In the genomic region with DNA sequence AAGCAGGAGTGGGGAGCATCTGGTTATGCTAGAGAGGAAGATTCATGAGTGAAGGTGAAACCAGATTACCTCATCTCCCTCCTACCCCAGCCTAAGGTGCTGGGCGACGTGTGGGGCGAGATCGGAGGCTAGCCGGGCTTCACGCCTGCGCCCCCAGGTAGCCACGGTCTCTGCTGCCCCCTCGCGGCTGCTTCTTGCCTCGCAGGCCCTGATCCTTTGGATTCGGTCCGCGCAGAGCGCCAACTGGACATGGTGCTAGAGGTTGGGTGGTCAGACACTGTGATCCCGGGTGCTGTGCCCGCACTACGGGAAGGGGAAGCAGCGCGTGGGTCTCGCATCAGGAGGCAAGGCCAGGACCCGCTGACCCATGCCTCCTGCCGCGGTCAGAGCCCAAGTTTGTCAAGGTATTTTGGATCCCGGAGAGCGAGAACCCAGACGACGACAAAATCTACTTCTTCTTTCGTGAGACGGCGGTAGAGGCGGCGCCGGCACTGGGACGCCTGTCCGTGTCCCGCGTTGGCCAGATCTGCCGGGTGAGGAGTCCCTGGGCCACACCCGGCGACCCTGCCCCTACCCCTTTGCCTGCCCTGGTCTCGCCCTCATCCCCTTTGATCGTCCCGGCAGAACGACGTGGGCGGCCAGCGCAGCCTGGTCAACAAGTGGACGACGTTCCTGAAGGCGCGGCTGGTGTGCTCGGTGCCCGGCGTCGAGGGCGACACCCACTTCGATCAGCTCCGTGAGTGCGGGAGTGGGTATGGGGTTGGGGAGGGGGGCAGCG, we compare ENCODE assay signal across 8 cellular contexts. TPM values are rescaled to one million over a fixed set of nuclear protein-coding genes. Genes with fewer than 3 reads are reported as not detected.
DNase-seq lines count a peak whose midpoint lies in the region; ATAC-seq and TF ChIP-seq lines count a peak whose summit lies in the region.

No MANE protein-coding gene starts in this region.

- ATAC-seq in GM21360 (IDR thresholded peaks at IDR 0.05; ENCODE audit: unreplicated experiment): peak; percentile 70
- ATAC-seq in activated T-helper 17 cell treated with anti-CD3 and anti-CD28 coated beads, Interleukin-2, amount 50 U/mL, for 72 hours (replicated peaks): peak; percentile 97
- ATAC-seq in stimulated activated naive CD8-positive, alpha-beta T cell treated with anti-CD3 and anti-CD28 coated beads, Interleukin-15, Interleukin-2, amounts not matched to agents 100 U/mL and 50 U/mL, for 24 hours: peak; percentile 90

- H3K4me1 Mint-ChIP-seq in Caco-2 (ENCODE audit: low read depth, unreplicated experiment): peaks cover 33% of the 10 kb centered on the region
- peaks cover 9% of the 10 kb centered on the region for H3K4me1 Mint-ChIP-seq in activated T-helper 17 cell treated with anti-CD3 and anti-CD28 coated beads, Interleukin-2, amount 50 U/mL, for 72 hours
- peaks cover 69% of the 10 kb centered on the region for H3K4me1 Mint-ChIP-seq in nephron progenitor cell

- peaks cover 2% of the 10 kb centered on the region for H3K36me3 ChIP-seq in Caco-2 (ENCODE audit: control insufficient read depth, insufficient read depth, low read length)
- H3K36me3 ChIP-seq in HUES64 (ENCODE audit: insufficient read depth, low read length): no peaks in the 10 kb centered on the region

- 10% methylated on average over 61 of the region's 61 CpGs for WGBS in HUES64

- H3K27me3 ChIP-seq in Caco-2 (replicated peaks; ENCODE audit: control insufficient read depth, insufficient read depth, low read length) (no peaks in the 10 kb centered on the region), HUES64 (ENCODE audit: insufficient read depth, low read length) (peaks cover 44% of the 10 kb centered on the region)

- peak; percentile 80 to 92 for DNase-seq in Caco-2
- peak; percentile 70 for DNase-seq in RKO (ENCODE audit: low spot score)
- DNase-seq in fibroblast of the conjunctiva (ENCODE audit: low read depth): peak; percentile 40
- peak; percentile 95 for DNase-seq in nephron progenitor cell
- peak; percentile 96 for DNase-seq in stimulated activated naive CD8-positive, alpha-beta T cell treated with anti-CD3 and anti-CD28 coated beads, Interleukin-15, Interleukin-2, amounts not matched to agents 100 U/mL and 50 U/mL, for 24 hours

- peaks cover 55% of the 10 kb centered on the region for H3K4me1 ChIP-seq in Caco-2
- H3K4me1 ChIP-seq in HUES64 (ENCODE audit: insufficient read depth, low read length): peaks cover 13% of the 10 kb centered on the region

- no peak overlapping the region; the same call in 1 of the 2 replicates for H3K9ac ChIP-seq in HUES64 (ENCODE audit: low read depth, low read length)

- H3K4me3 ChIP-seq in Caco-2 (ENCODE audit: low read depth, low read length) (no peak overlapping the region), HUES64 (ENCODE audit: low read length) (peak overlapping the region; percentile 47)

- intact Hi-C loops in Caco-2 (cut with micrococcal nuclease; ENCODE audit: unreplicated experiment): loop anchor here (1.0 to 2.0 kb wide), 5 partner anchors 9 to 81 kb away; no protein-coding TSS in a partner anchor

- no TSS peak for BruUV-seq in Caco-2 (replicated peaks; lab: Mats Ljungman, UMichigan)

- CTCF ChIA-PET in Caco-2 (lab: Charles Lee): interaction anchor here (2.8 kb wide), 1 partner anchor 13 kb away, joined by 10 read pairs; no protein-coding TSS in a partner anchor

- H3K27ac ChIP-seq in HUES64 (ENCODE audit: low read depth, low read length): no peak overlapping the region

- no peaks in the 10 kb centered on the region for H3K9me3 Mint-ChIP-seq in Caco-2 (ENCODE audit: unreplicated experiment)
- H3K9me3 Mint-ChIP-seq in activated T-helper 17 cell treated with anti-CD3 and anti-CD28 coated beads, Interleukin-2, amount 50 U/mL, for 72 hours: no peaks in the 10 kb centered on the region
- no peaks in the 10 kb centered on the region for H3K9me3 Mint-ChIP-seq in nephron progenitor cell

- H3K27ac Mint-ChIP-seq in Caco-2 (ENCODE audit: unreplicated experiment) (peak overlapping the region; percentile 45), nephron progenitor cell (no peak overlapping the region)
- peak overlapping the region; percentile 77 for H3K27ac Mint-ChIP-seq in activated T-helper 17 cell treated with anti-CD3 and anti-CD28 coated beads, Interleukin-2, amount 50 U/mL, for 72 hours

- H3K4me3 Mint-ChIP-seq in Caco-2 (ENCODE audit: unreplicated experiment) (no peak overlapping the region), nephron progenitor cell (peak overlapping the region; percentile 76)
- peak overlapping the region; percentile 71 for H3K4me3 Mint-ChIP-seq in activated T-helper 17 cell treated with anti-CD3 and anti-CD28 coated beads, Interleukin-2, amount 50 U/mL, for 72 hours

- H3K27me3 Mint-ChIP-seq in Caco-2 (ENCODE audit: insufficient read depth, unreplicated experiment) (no peaks in the 10 kb centered on the region), nephron progenitor cell (ENCODE audit: low read depth, poor library complexity) (peaks cover 37% of the 10 kb centered on the region)
- peaks cover 21% of the 10 kb centered on the region for H3K27me3 Mint-ChIP-seq in activated T-helper 17 cell treated with anti-CD3 and anti-CD28 coated beads, Interleukin-2, amount 50 U/mL, for 72 hours

- POLR2A ChIA-PET in Caco-2 (lab: Charles Lee): no interaction called here

- TF ChIP-seq CTCF in Caco-2 (IDR thresholded peaks at IDR 0.05; ENCODE audit: insufficient read depth in 1 of 2, low read depth in 1 of 2, low read length in 1 of 2, severe bottlenecking in 1 of 2, unreplicated experiment in 1 of 2): peak; percentile 92 to 97
- TF ChIP-seq CTCF in nephron progenitor cell (IDR thresholded peaks at IDR 0.05): peak; percentile 97

- peaks cover 8% of the 10 kb centered on the region for H3K36me3 Mint-ChIP-seq in Caco-2 (ENCODE audit: insufficient read depth, unreplicated experiment)
- no peaks in the 10 kb centered on the region for H3K36me3 Mint-ChIP-seq in activated T-helper 17 cell treated with anti-CD3 and anti-CD28 coated beads, Interleukin-2, amount 50 U/mL, for 72 hours (ENCODE audit: low read depth)
- H3K36me3 Mint-ChIP-seq in nephron progenitor cell (ENCODE audit: low read depth): no peaks in the 10 kb centered on the region

- H3K9me3 ChIP-seq in Caco-2: no peaks in the 10 kb centered on the region
- no peaks in the 10 kb centered on the region for H3K9me3 ChIP-seq in HUES64 (ENCODE audit: insufficient read depth, low read depth, low read length)

RNA-seq across cellular contexts. Expression of gene SEMA3B, which starts 4.2 kb away (rescaled TPM):
- total RNA-seq in Caco-2 (2022): 19.7 and 21.8 TPM in 2 replicates
- 2.8 TPM for polyA plus RNA-seq in HUES64 (2013, experiment 1 of 2)
- 3.6 TPM for polyA plus RNA-seq in HUES64 (2013, experiment 2 of 2)
- 1 to 10 TPM; 1.2 to 2.3 TPM for total RNA-seq in activated T-helper 17 cell treated with anti-CD3 and anti-CD28 coated beads, Interleukin-2, amount 50 U/mL, for 72 hours

RNA-seq across cellular contexts. Expression of gene LSMEM2, which starts 5.8 kb away (rescaled TPM):
- total RNA-seq in Caco-2 (2022): not detected in 2 replicates
- polyA plus RNA-seq in HUES64 (2013, experiment 1 of 2): not detected
- polyA plus RNA-seq in HUES64 (2013, experiment 2 of 2): 0.19 TPM
- total RNA-seq in activated T-helper 17 cell treated with anti-CD3 and anti-CD28 coated beads, Interleukin-2, amount 50 U/mL, for 72 hours: under 1 TPM in 1 of 2 donors, not detected in 1; 0.34 TPM

RNA-seq across cellular contexts. Expression of gene IFRD2, which starts 19.1 kb away (rescaled TPM):
- total RNA-seq in Caco-2 (2022): 88.0 and 89.5 TPM in 2 replicates
- polyA plus RNA-seq in HUES64 (2013, experiment 1 of 2): 67.8 TPM
- 54.2 TPM for polyA plus RNA-seq in HUES64 (2013, experiment 2 of 2)
- total RNA-seq in activated T-helper 17 cell treated with anti-CD3 and anti-CD28 coated beads, Interleukin-2, amount 50 U/mL, for 72 hours: 100 to 1,000 TPM in 1 of 2 donors, 10 to 100 TPM in 1; 59.2 to 139 TPM

RNA-seq across cellular contexts. Expression of gene HYAL3, which starts 26.1 kb away (rescaled TPM):
- 5.2 and 6.8 TPM in 2 replicates for total RNA-seq in Caco-2 (2022)
- polyA plus RNA-seq in HUES64 (2013, experiment 1 of 2): 3.6 TPM
- 3.4 TPM for polyA plus RNA-seq in HUES64 (2013, experiment 2 of 2)
- total RNA-seq in activated T-helper 17 cell treated with anti-CD3 and anti-CD28 coated beads, Interleukin-2, amount 50 U/mL, for 72 hours: 10 to 100 TPM; 12.2 to 13.0 TPM

RNA-seq across cellular contexts. Expression of gene NAA80, which starts 26.1 kb away (rescaled TPM):
- total RNA-seq in Caco-2 (2022): 6.7 and 8.2 TPM in 2 replicates
- polyA plus RNA-seq in HUES64 (2013, experiment 1 of 2): 4.2 TPM
- 10.5 TPM for polyA plus RNA-seq in HUES64 (2013, experiment 2 of 2)
- total RNA-seq in activated T-helper 17 cell treated with anti-CD3 and anti-CD28 coated beads, Interleukin-2, amount 50 U/mL, for 72 hours: 10 to 100 TPM; 24.4 to 37.8 TPM

Comparison
In these comparisons a context has a peak if more than half of its experiments do, and no peak if none do; other contexts are left out.
1. DNase-seq: peak in every context shown above with its lines; median percentile 96 in stimulated activated naive CD8-positive, alpha-beta T cell treated with anti-CD3 and anti-CD28 coated beads, Interleukin-15, Interleukin-2, amounts not matched to agents 100 U/mL and 50 U/mL, for 24 hours; 95 in nephron progenitor cell; 86 in Caco-2; 70 in RKO; 40 in fibroblast of the conjunctiva.